In genomic region chr1:24042375-24042774, GRCh38 we compare ENCODE assay signal across 33 cellular contexts.
"Had no signal": no experiment of that assay in that cellular context is flagged by ENCODE, and none has a peak within 500 bp of the region (broad histone marks: within the 10 kb centered on the region; RNA-seq: fewer than 3 reads in every experiment).

No MANE protein-coding gene starts in this region.

- H3K9me3 ChIP-seq: adrenal gland, body of pancreas, breast epithelium, colonic mucosa, esophagus squamous epithelium, gastroesophageal sphincter, heart right ventricle had no signal

- H3K27me3 Mint-ChIP-seq: activated naive CD4-positive, alpha-beta T cell treated with anti-CD3 and anti-CD28 coated beads, Interleukin-2, amount 50 U/mL, for 24 hours; activated naive CD8-positive, alpha-beta T cell treated with anti-CD3 and anti-CD28 coated beads for 36 hours; activated naive CD8-positive, alpha-beta T cell treated with anti-CD3 and anti-CD28 coated beads, Interleukin-2, amount 50 U/mL, for 24 hours had no signal

- H3K36me3 Mint-ChIP-seq: activated CD4-positive, alpha-beta memory T cell treated with anti-CD3 and anti-CD28 coated beads for 36 hours; activated CD8-positive, alpha-beta memory T cell treated with anti-CD3 and anti-CD28 coated beads, Interleukin-2, amount 10 ng/mL, durations not matched to agents 7 days and 5 days; activated naive CD4-positive, alpha-beta T cell treated with anti-CD3 and anti-CD28 coated beads, Interleukin-2, amount 50 U/mL, for 24 hours; activated naive CD8-positive, alpha-beta T cell treated with anti-CD3 and anti-CD28 coated beads for 36 hours had no signal

- ATAC-seq: activated CD4-positive, alpha-beta T cell treated with anti-CD3 and anti-CD28 coated beads for 36 hours; activated CD8-positive, alpha-beta memory T cell treated with anti-CD3 and anti-CD28 coated beads, Interleukin-2, amount 10 ng/mL, durations not matched to agents 7 days and 5 days; activated CD8-positive, alpha-beta T cell treated with anti-CD3 and anti-CD28 coated beads, Interleukin-2, amount 10 ng/mL, durations not matched to agents 7 days and 5 days; activated naive CD8-positive, alpha-beta T cell treated with anti-CD3 and anti-CD28 coated beads, Interleukin-2, amount 50 U/mL, for 24 hours; body of pancreas; gastroesophageal sphincter; heart right ventricle had no signal

- H3K9me3 Mint-ChIP-seq: activated CD4-positive, alpha-beta memory T cell treated with anti-CD3 and anti-CD28 coated beads for 36 hours; activated CD4-positive, alpha-beta T cell treated with anti-CD3 and anti-CD28 coated beads, Interleukin-2, amount 10 ng/mL, durations not matched to agents 24 days and 14 days; activated naive CD4-positive, alpha-beta T cell treated with anti-CD3 and anti-CD28 coated beads for 36 hours; activated naive CD4-positive, alpha-beta T cell treated with anti-CD3 and anti-CD28 coated beads, Interleukin-2, amount 50 U/mL, for 24 hours; activated naive CD8-positive, alpha-beta T cell treated with anti-CD3 and anti-CD28 coated beads for 36 hours; activated naive CD8-positive, alpha-beta T cell treated with anti-CD3 and anti-CD28 coated beads, Interleukin-2, amount 50 U/mL, for 24 hours; activated T-helper 1 cell treated with anti-CD3 and anti-CD28 coated beads, Interleukin-12 subunit alpha, Interleukin-12 subunit beta, Interleukin-2, Interleukin-4 antibody, amounts not matched to agents 30 ng/mL and 10 ng/mL and 1 ng/mL, durations not matched to agents 14 hours and 24 hours and 36 hours; activated T-helper 2 cell treated with anti-CD3 and anti-CD28 coated beads, Interferon-gamma antibody, Interleukin-2, Interleukin-4, amounts not matched to agents 10 μg/mL and 5 μg/mL and 100 μg/mL, durations not matched to agents 14 hours and 24 hours and 36 hours had no signal

- H3K4me1 Mint-ChIP-seq: activated CD4-positive, alpha-beta T cell treated with anti-CD3 and anti-CD28 coated beads, Interleukin-2, amount 10 ng/mL, durations not matched to agents 24 days and 14 days; activated naive CD4-positive, alpha-beta T cell treated with anti-CD3 and anti-CD28 coated beads, Interleukin-2, amount 50 U/mL, for 24 hours had no signal

- H3K27me3 ChIP-seq: adrenal gland, body of pancreas, breast epithelium, cardiac muscle cell, colonic mucosa, esophagus squamous epithelium, gastroesophageal sphincter, heart right ventricle had no signal

- H3K4me1 ChIP-seq: body of pancreas, breast epithelium, colonic mucosa had no signal

- H3K4me3 ChIP-seq: adrenal gland, body of pancreas, breast epithelium, cardiac muscle cell, colonic mucosa, esophagus squamous epithelium, gastroesophageal sphincter, heart right ventricle had no signal

- DNase-seq: activated CD4-positive, alpha-beta memory T cell treated with anti-CD3 and anti-CD28 coated beads for 36 hours; activated CD4-positive, alpha-beta T cell treated with anti-CD3 and anti-CD28 coated beads for 36 hours; activated CD4-positive, alpha-beta T cell treated with anti-CD3 and anti-CD28 coated beads, Interleukin-2, amount 10 ng/mL, durations not matched to agents 24 days and 14 days; activated CD4-positive, CD25-positive, alpha-beta regulatory T cell; activated CD4-positive, CD25-positive, alpha-beta regulatory T cell treated with anti-CD3 and anti-CD28 coated beads, Interleukin-2, amount 50 U/mL, for 72 hours; activated CD8-positive, alpha-beta memory T cell treated with anti-CD3 and anti-CD28 coated beads, Interleukin-2, amount 10 ng/mL, durations not matched to agents 7 days and 5 days; activated CD8-positive, alpha-beta memory T cell treated with anti-CD3 and anti-CD28 coated beads, Interleukin-2, amount 50 U/mL, for 4 hours; activated CD8-positive, alpha-beta T cell treated with anti-CD3 and anti-CD28 coated beads, Interleukin-2, amount 10 ng/mL, durations not matched to agents 7 days and 5 days; activated effector memory CD4-positive, alpha-beta T cell treated with anti-CD3 and anti-CD28 coated beads, Interleukin-2, amount 50 U/mL, for 16 hours; activated naive CD4-positive, alpha-beta T cell treated with anti-CD3 and anti-CD28 coated beads for 36 hours; activated naive CD8-positive, alpha-beta T cell treated with anti-CD3 and anti-CD28 coated beads for 36 hours; activated naive CD8-positive, alpha-beta T cell treated with anti-CD3 and anti-CD28 coated beads, Interleukin-2, amount 50 U/mL, for 24 hours; activated T-cell treated with anti-CD3 and anti-CD28 coated beads, Interleukin-2, amount 50 U/mL, for 1 hour; activated T-cell treated with anti-CD3 and anti-CD28 coated beads, Interleukin-2, amount 50 U/mL, for 48 hours; adrenal gland; amygdala; aorta; body of pancreas; central memory CD4-positive, alpha-beta T cell; cerebellar nuclear complex; colonic mucosa; effector CD8-positive, alpha-beta T cell; esophagus squamous epithelium; foreskin melanocyte; heart right ventricle; T-helper 2 cell had no signal

- H3K36me3 ChIP-seq: adrenal gland, breast epithelium, cardiac muscle cell, colonic mucosa, esophagus squamous epithelium, gastroesophageal sphincter, heart right ventricle had no signal

- H3K4me3 Mint-ChIP-seq: activated CD4-positive, alpha-beta memory T cell treated with anti-CD3 and anti-CD28 coated beads for 36 hours; activated CD4-positive, alpha-beta T cell treated with anti-CD3 and anti-CD28 coated beads for 36 hours; activated CD4-positive, alpha-beta T cell treated with anti-CD3 and anti-CD28 coated beads, Interleukin-2, amount 10 ng/mL, durations not matched to agents 24 days and 14 days; activated CD8-positive, alpha-beta memory T cell treated with anti-CD3 and anti-CD28 coated beads, Interleukin-2, amount 10 ng/mL, durations not matched to agents 7 days and 5 days; activated CD8-positive, alpha-beta T cell treated with anti-CD3 and anti-CD28 coated beads, Interleukin-2, amount 10 ng/mL, durations not matched to agents 7 days and 5 days; activated naive CD4-positive, alpha-beta T cell treated with anti-CD3 and anti-CD28 coated beads for 36 hours; activated naive CD4-positive, alpha-beta T cell treated with anti-CD3 and anti-CD28 coated beads, Interleukin-2, amount 50 U/mL, for 24 hours; activated naive CD8-positive, alpha-beta T cell treated with anti-CD3 and anti-CD28 coated beads for 36 hours; activated naive CD8-positive, alpha-beta T cell treated with anti-CD3 and anti-CD28 coated beads, Interleukin-2, amount 50 U/mL, for 24 hours; activated T-helper 1 cell treated with anti-CD3 and anti-CD28 coated beads, Interleukin-12 subunit alpha, Interleukin-12 subunit beta, Interleukin-2, Interleukin-4 antibody, amounts not matched to agents 30 ng/mL and 10 ng/mL and 1 ng/mL, durations not matched to agents 14 hours and 24 hours and 36 hours had no signal

- H3K27ac ChIP-seq: adrenal gland, body of pancreas, breast epithelium, cardiac muscle cell, colonic mucosa, epithelial cell of prostate, esophagus squamous epithelium, gastroesophageal sphincter, heart right ventricle had no signal

- H3K27ac Mint-ChIP-seq: activated CD4-positive, alpha-beta memory T cell treated with anti-CD3 and anti-CD28 coated beads for 36 hours; activated CD4-positive, alpha-beta T cell treated with anti-CD3 and anti-CD28 coated beads for 36 hours; activated CD4-positive, alpha-beta T cell treated with anti-CD3 and anti-CD28 coated beads, Interleukin-2, amount 10 ng/mL, durations not matched to agents 24 days and 14 days; activated CD8-positive, alpha-beta memory T cell treated with anti-CD3 and anti-CD28 coated beads, Interleukin-2, amount 10 ng/mL, durations not matched to agents 7 days and 5 days; activated CD8-positive, alpha-beta T cell treated with anti-CD3 and anti-CD28 coated beads, Interleukin-2, amount 10 ng/mL, durations not matched to agents 7 days and 5 days; activated naive CD4-positive, alpha-beta T cell treated with anti-CD3 and anti-CD28 coated beads for 36 hours; activated naive CD4-positive, alpha-beta T cell treated with anti-CD3 and anti-CD28 coated beads, Interleukin-2, amount 50 U/mL, for 24 hours; activated naive CD8-positive, alpha-beta T cell treated with anti-CD3 and anti-CD28 coated beads for 36 hours; activated naive CD8-positive, alpha-beta T cell treated with anti-CD3 and anti-CD28 coated beads, Interleukin-2, amount 50 U/mL, for 24 hours; activated T-helper 1 cell treated with anti-CD3 and anti-CD28 coated beads, Interleukin-12 subunit alpha, Interleukin-12 subunit beta, Interleukin-2, Interleukin-4 antibody, amounts not matched to agents 30 ng/mL and 10 ng/mL and 1 ng/mL, durations not matched to agents 14 hours and 24 hours and 36 hours; activated T-helper 2 cell treated with anti-CD3 and anti-CD28 coated beads, Interferon-gamma antibody, Interleukin-2, Interleukin-4, amounts not matched to agents 10 μg/mL and 5 μg/mL and 100 μg/mL, durations not matched to agents 14 hours and 24 hours and 36 hours had no signal
